In the genomic region with DNA sequence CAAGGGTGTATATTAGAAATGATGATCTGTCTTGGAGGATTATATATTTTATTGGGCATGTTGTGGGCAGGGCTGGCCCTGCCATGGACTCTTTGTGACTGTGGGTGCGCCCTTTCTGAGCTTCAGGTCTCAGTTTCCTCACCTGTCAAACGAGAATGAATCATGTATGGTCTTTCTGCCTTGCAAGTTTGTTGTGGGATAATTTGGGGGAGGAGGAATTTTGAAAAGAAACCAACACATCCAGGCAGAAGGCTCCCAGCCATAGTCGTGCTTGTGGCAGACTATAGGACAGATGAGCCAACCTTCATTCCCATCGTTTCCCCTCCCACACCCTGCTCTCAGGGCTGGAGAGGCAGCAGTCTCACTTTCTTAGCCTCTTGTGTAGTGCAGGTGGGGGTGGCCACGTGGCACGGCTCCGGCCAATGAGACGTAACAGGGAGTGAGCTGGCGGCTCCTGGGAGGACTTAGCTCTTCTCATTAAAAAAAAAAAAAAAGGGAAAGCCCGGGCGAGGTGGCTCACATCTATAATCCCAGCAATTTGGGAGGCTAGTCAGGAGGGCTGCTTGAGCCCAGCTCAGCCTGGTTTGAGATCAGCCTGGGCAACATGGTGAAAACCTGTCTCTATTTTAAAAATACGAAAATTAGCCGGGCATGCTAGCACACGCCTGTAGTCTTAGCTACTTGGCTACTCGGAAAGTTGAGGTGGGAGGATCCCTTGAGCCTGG, we compare ENCODE assay signal across 8 cellular contexts.
A peak's percentile ranks its signal among the peaks of the same experiment; 100 is the strongest.
DNase-seq lines count a peak whose midpoint lies in the region; ATAC-seq lines count a peak whose summit lies in the region.

No MANE protein-coding gene starts in this region.

- no peak overlapping the region for H3K4me2 ChIP-seq in mesendoderm (ENCODE audit: low read length)

- WGBS in mesendoderm (ENCODE audit: extremely low coverage, insufficient coverage, low lambda C conversion rate) = no CpG with 5 or more reads among the region's 15 CpGs

- DNase-seq in DMS53 treated with DMSO at 0.1 percent for 48 hours (lab: John Stamatoyannopoulos, UW; ENCODE audit: unreplicated experiment) = peak; percentile 61
- DNase-seq in NCI-H1694 (lab: John Stamatoyannopoulos, UW) = peak; percentile 19
- DNase-seq in mesendoderm = peak; percentile 92
- DNase-seq in activated T-cell treated with anti-CD3 and anti-CD28 coated beads for 4 hours = no peak

- peaks cover 2% of the 10 kb centered on the region for H3K4me1 ChIP-seq in mesendoderm (ENCODE audit: control insufficient read depth, low read depth, low read length)

- no peak overlapping the region for H3K23ac ChIP-seq in mesendoderm (ENCODE audit: low read length)

- H3K4ac ChIP-seq in mesendoderm (ENCODE audit: low read depth, low read length) = no peak overlapping the region

- no peaks in the 10 kb centered on the region for H3K4me1 Mint-ChIP-seq in activated T-helper 17 cell treated with anti-CD3 and anti-CD28 coated beads, Interleukin-2, amount 50 U/mL, for 72 hours

- H2BK5ac ChIP-seq in mesendoderm (ENCODE audit: low read length) = no peak overlapping the region

- H3K27ac ChIP-seq in mesendoderm (ENCODE audit: low read depth, low read length) = no peak overlapping the region

- H2BK15ac ChIP-seq in mesendoderm (replicated peaks; ENCODE audit: low read depth) = no peak overlapping the region

- peaks cover 10% of the 10 kb centered on the region for H3K27me3 Mint-ChIP-seq in activated T-helper 17 cell treated with anti-CD3 and anti-CD28 coated beads, Interleukin-2, amount 50 U/mL, for 72 hours

- H4K8ac ChIP-seq in mesendoderm (ENCODE audit: low read depth, low read length) = no peak overlapping the region

- no peaks in the 10 kb centered on the region for H3K36me3 Mint-ChIP-seq in activated T-helper 17 cell treated with anti-CD3 and anti-CD28 coated beads, Interleukin-2, amount 50 U/mL, for 72 hours (ENCODE audit: low read depth)

- no peak overlapping the region for H3K4me3 Mint-ChIP-seq in activated T-helper 17 cell treated with anti-CD3 and anti-CD28 coated beads, Interleukin-2, amount 50 U/mL, for 72 hours

- H3K4me3 ChIP-seq in mesendoderm (ENCODE audit: low read length) = no peak overlapping the region

- H3K9me3 Mint-ChIP-seq in activated T-helper 17 cell treated with anti-CD3 and anti-CD28 coated beads, Interleukin-2, amount 50 U/mL, for 72 hours = no peaks in the 10 kb centered on the region

- H3K27me3 ChIP-seq in mesendoderm (ENCODE audit: insufficient read depth, low read length, poor library complexity) = no peaks in the 10 kb centered on the region

- no peak overlapping the region for H2AK5ac ChIP-seq in mesendoderm (ENCODE audit: low read length)

- no peak overlapping the region for H4K5ac ChIP-seq in mesendoderm (ENCODE audit: low read length)

- no peaks in the 10 kb centered on the region for H3K79me2 ChIP-seq in mesendoderm (ENCODE audit: control insufficient read depth, insufficient read depth, low read length)

- peak overlapping the region; percentile 29 for H3K18ac ChIP-seq in mesendoderm (ENCODE audit: low read length)

- H3K56ac ChIP-seq in mesendoderm (ENCODE audit: low read length) = peak overlapping the region; percentile 72

- H3K27ac Mint-ChIP-seq in activated T-helper 17 cell treated with anti-CD3 and anti-CD28 coated beads, Interleukin-2, amount 50 U/mL, for 72 hours = peak overlapping the region; percentile 2

- peak; percentile 40 for ATAC-seq in activated T-helper 17 cell treated with anti-CD3 and anti-CD28 coated beads, Interleukin-2, amount 50 U/mL, for 72 hours (replicated peaks)
- no peak for ATAC-seq in GM21576 (IDR thresholded peaks at IDR 0.05; ENCODE audit: unreplicated experiment)
- ATAC-seq in GM19395 (IDR thresholded peaks at IDR 0.05; ENCODE audit: unreplicated experiment) = no peak
- no peak for ATAC-seq in GM19351 (IDR thresholded peaks at IDR 0.05; ENCODE audit: unreplicated experiment)

- H3K79me1 ChIP-seq in mesendoderm (ENCODE audit: low read length) = no peaks in the 10 kb centered on the region

- no peak overlapping the region for H3K9ac ChIP-seq in mesendoderm (ENCODE audit: low read length)

- no peak overlapping the region for H2BK120ac ChIP-seq in mesendoderm (ENCODE audit: low read depth, low read length)

- no peaks in the 10 kb centered on the region for H3K36me3 ChIP-seq in mesendoderm (ENCODE audit: control insufficient read depth, insufficient read depth, low read length)
